In genomic region chr3:25747033-25747432, GRCh38 we compare ENCODE assay signal across 1 cellular context.
TF ChIP-seq lines count a peak whose summit lies in the region.

No MANE protein-coding gene starts in this region.

TF ChIP-seq in IMR-90, 13 proteins besides CTCF, POLR2A, EP300 and RAD21 (continued from another document):
- no peak for TF ChIP-seq MAZ (IDR thresholded peaks at IDR 0.05; ENCODE audit: borderline replicate concordance, low read depth, low read length)
